ENCODE assay signal across 1 cellular context in genomic region chr12:49088932-49089330, GRCh38.
TF ChIP-seq lines count a peak whose summit lies in the region.

No MANE protein-coding gene starts in this region.

TF ChIP-seq in WTC11, 78 proteins besides CTCF, POLR2A, EP300 and RAD21 (continued from another document):
- TF ChIP-seq PREB (CRISPR knock-in tag; IDR thresholded peaks at IDR 0.05; ENCODE audit: borderline replicate concordance) (no peak), ZNF671 (CRISPR knock-in tag; IDR thresholded peaks at IDR 0.05) (no peak), TP53 (CRISPR knock-in tag; IDR thresholded peaks at IDR 0.05) (no peak), MLX (CRISPR knock-in tag; IDR thresholded peaks at IDR 0.05) (no peak), OVOL2 (CRISPR knock-in tag; IDR thresholded peaks at IDR 0.05; ENCODE audit: borderline replicate concordance) (no peak), FOXP4 (CRISPR knock-in tag; IDR thresholded peaks at IDR 0.05) (no peak), SP1 (CRISPR knock-in tag; conservative IDR thresholded peaks at IDR 0.05) (no peak), IRF1 (CRISPR knock-in tag; IDR thresholded peaks at IDR 0.05) (no peak), ZNF416 (CRISPR knock-in tag; IDR thresholded peaks at IDR 0.05) (no peak), PRRX2 (CRISPR knock-in tag; IDR thresholded peaks at IDR 0.05) (no peak), ZBTB21 (CRISPR knock-in tag; IDR thresholded peaks at IDR 0.05; ENCODE audit: borderline replicate concordance) (no peak)
